8 cellular contexts compared by ENCODE assay signal in the genomic region with DNA sequence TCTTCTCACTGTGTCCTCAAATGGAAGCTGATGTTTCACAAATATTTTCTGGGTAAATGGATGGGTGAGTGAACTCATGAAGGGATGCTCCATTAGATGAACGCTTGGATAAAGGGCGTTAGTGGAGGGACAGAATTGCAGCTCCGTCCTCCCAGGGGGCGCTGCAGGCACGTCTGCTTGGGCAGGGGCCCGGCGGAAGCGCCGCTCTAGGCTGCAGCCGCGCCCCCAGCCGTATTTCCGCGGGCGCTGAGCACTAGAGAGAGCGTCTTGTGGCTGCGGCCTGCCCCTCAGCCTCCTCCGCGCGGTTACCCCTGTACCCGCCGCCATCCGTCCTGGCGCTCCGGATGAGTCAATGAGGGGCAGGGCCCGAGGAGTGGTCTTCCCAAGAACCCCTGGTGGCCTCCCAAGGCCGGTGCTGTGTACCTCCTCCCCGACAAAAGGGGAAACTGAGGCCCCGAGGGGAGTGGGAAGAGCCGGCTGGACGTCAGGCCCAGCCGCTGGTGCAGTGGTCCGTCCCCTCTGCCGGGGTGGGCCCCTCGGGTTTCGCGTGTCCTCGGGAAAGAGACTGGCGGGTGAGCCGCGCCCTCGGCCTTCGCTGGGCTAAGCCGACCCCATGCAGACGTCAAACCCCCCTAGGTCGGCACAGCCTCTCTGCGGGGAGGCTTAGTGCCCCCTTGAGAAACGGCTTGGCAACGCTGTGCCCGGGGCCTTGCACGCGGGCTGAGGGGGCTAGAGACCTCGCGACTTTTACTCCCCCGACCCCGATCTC. TPM values are rescaled to one million over a fixed set of nuclear protein-coding genes. Genes with fewer than 3 reads are reported as not detected.
DNase-seq lines count a peak whose midpoint lies in the region; ATAC-seq and TF ChIP-seq lines count a peak whose summit lies in the region.

No MANE protein-coding gene starts in this region.

- peak; percentile 84 for DNase-seq in Caki2 (ENCODE audit: low read depth)
- DNase-seq in NT2/D1 (ENCODE audit: low read depth, low spot score), result peak; percentile 96
- DNase-seq in activated CD8-positive, alpha-beta memory T cell treated with anti-CD3 and anti-CD28 coated beads, Interleukin-2, amount 50 U/mL, for 24 hours (ENCODE audit: extremely low read depth), result peak; percentile 83
- DNase-seq in endothelial cell (ENCODE audit: low spot score), result peak; percentile 96
- peak; percentile 90 for DNase-seq in stimulated activated CD8-positive, alpha-beta memory T cell treated with anti-CD3 and anti-CD28 coated beads, Interleukin-15, amount 100 ng/mL, for 1 hour (ENCODE audit: low read depth)

- no peaks in the 10 kb centered on the region for H3K9me3 Mint-ChIP-seq in endothelial cell (ENCODE audit: unreplicated experiment)

- H3K36me3 ChIP-seq in HUES64 (ENCODE audit: insufficient read depth, low read length) (peaks cover 30% of the 10 kb centered on the region), NT2/D1 (ENCODE audit: insufficient read depth, insufficient read length, low read length) (peaks cover 38% of the 10 kb centered on the region), mesodermal cell (ENCODE audit: control insufficient read depth, insufficient read depth, low read length) (peaks cover 35% of the 10 kb centered on the region)

- H3K27me3 Mint-ChIP-seq in endothelial cell (ENCODE audit: unreplicated experiment), result peaks cover 3% of the 10 kb centered on the region

- H3K4me3 ChIP-seq in HUES64 (ENCODE audit: low read length), result peak overlapping the region; percentile 97
- H3K4me3 ChIP-seq in NT2/D1 (ENCODE audit: insufficient read length, low read depth), result peak overlapping the region; percentile 93
- peak overlapping the region; percentile 88 for H3K4me3 ChIP-seq in mesodermal cell (ENCODE audit: extremely low read depth, insufficient read depth, low read length, poor library complexity, severe bottlenecking)

- H3K4me1 ChIP-seq in HUES64 (ENCODE audit: insufficient read depth, low read length) (peaks cover 13% of the 10 kb centered on the region), NT2/D1 (ENCODE audit: insufficient read depth, insufficient read length) (peaks cover 15% of the 10 kb centered on the region), mesodermal cell (ENCODE audit: control insufficient read depth, insufficient read depth, low read length, poor library complexity, severe bottlenecking) (peaks cover 26% of the 10 kb centered on the region)

- peak overlapping the region; percentile 86 for H3K27ac ChIP-seq in HUES64 (ENCODE audit: low read depth, low read length)
- no peak overlapping the region for H3K27ac ChIP-seq in mesodermal cell (ENCODE audit: low read depth, low read length, severe bottlenecking)

- H3K9ac ChIP-seq in HUES64 (ENCODE audit: low read depth, low read length) (peak overlapping the region; percentile 96), NT2/D1 (ENCODE audit: insufficient read length, low read depth) (peak overlapping the region; percentile 97)

- peaks cover 21% of the 10 kb centered on the region for H3K36me3 Mint-ChIP-seq in endothelial cell (ENCODE audit: low read depth, unreplicated experiment)

- ATAC-seq in GM21423 (IDR thresholded peaks at IDR 0.05; ENCODE audit: unreplicated experiment), result peak; percentile 70

- no peaks in the 10 kb centered on the region for H3K27me3 ChIP-seq in HUES64 (ENCODE audit: insufficient read depth, low read length)
- H3K27me3 ChIP-seq in NT2/D1 (ENCODE audit: insufficient read depth, insufficient read length), result no peaks in the 10 kb centered on the region

- H3K9me3 ChIP-seq in HUES64 (ENCODE audit: insufficient read depth, low read depth, low read length), result no peaks in the 10 kb centered on the region
- H3K9me3 ChIP-seq in NT2/D1 (ENCODE audit: insufficient read depth, low read length), result no peaks in the 10 kb centered on the region
- no peaks in the 10 kb centered on the region for H3K9me3 ChIP-seq in mesodermal cell (ENCODE audit: control insufficient read depth, low read length)

- H3K27ac Mint-ChIP-seq in endothelial cell (ENCODE audit: unreplicated experiment), result peak overlapping the region; percentile 61

- peak; percentile 88 for TF ChIP-seq CTCF in endothelial cell (IDR thresholded peaks at IDR 0.05; ENCODE audit: unreplicated experiment)

- H3K4me3 Mint-ChIP-seq in endothelial cell (ENCODE audit: unreplicated experiment), result peak overlapping the region; percentile 86

- in situ Hi-C loops in Caki2 (cut with HindIII; ENCODE audit: low pct_unique_long_range_greater_than_20kb, low sequenced_read_pairs), result no loop called here

- peaks cover 27% of the 10 kb centered on the region for H3K4me1 Mint-ChIP-seq in endothelial cell (ENCODE audit: unreplicated experiment)

- WGBS in HUES64, result 4% methylated on average over 56 of the region's 56 CpGs
- 4 to 6% methylated on average over 49 to 53 of the region's 56 CpGs for WGBS in mesodermal cell (ENCODE audit: insufficient coverage in 2 of 2), 2 experiments

RNA-seq across cellular contexts. Expression of a gene that starts 11.5 kb away (rescaled TPM):
- total RNA-seq in Caki2 (2014; rRNA removed; shearing (Covaris generic); ENCODE audit: low replicate concordance), result 44.4 and 211 TPM in 2 replicates
- polyA plus RNA-seq in HUES64 (2013, experiment 1 of 2), result 107 TPM
- polyA plus RNA-seq in HUES64 (2013, experiment 2 of 2), result 105 TPM
- 18.0 TPM for total RNA-seq in endothelial cell (ENCODE audit: unreplicated experiment)
- polyA plus RNA-seq in mesodermal cell (2013, experiment 1 of 2), result 43.6 TPM
- 42.7 TPM for polyA plus RNA-seq in mesodermal cell (2013, experiment 2 of 2)

RNA-seq across cellular contexts. Expression of a gene that starts 26.0 kb away (rescaled TPM):
- total RNA-seq in Caki2 (2014; rRNA removed; shearing (Covaris generic); ENCODE audit: low replicate concordance), result 4.5 and 4.8 TPM in 2 replicates
- polyA plus RNA-seq in HUES64 (2013, experiment 1 of 2), result 19.0 TPM
- 18.3 TPM for polyA plus RNA-seq in HUES64 (2013, experiment 2 of 2)
- total RNA-seq in endothelial cell (ENCODE audit: unreplicated experiment), result 46.0 TPM
- polyA plus RNA-seq in mesodermal cell (2013, experiment 1 of 2), result 30.2 TPM
- polyA plus RNA-seq in mesodermal cell (2013, experiment 2 of 2), result 25.0 TPM
